In genomic region chr13:48037346-48038173, GRCh38 we compare ENCODE assay signal across 1 cellular context.
TF ChIP-seq lines count a peak whose summit lies in the region.

Gene NUDT15 (plus strand): TSS chr13:48037726. CDS start chr13:48037747, 21 bp downstream.

TF ChIP-seq in HepG2, 621 proteins besides CTCF, POLR2A, EP300 and RAD21 (continued from another document and continues in another):
- TF ChIP-seq ZNF567 (CRISPR knock-in tag; IDR thresholded peaks at IDR 0.05; ENCODE audit: borderline replicate concordance) (no peak; the same call in 1 of the 2 replicates), ZNF709 (CRISPR knock-in tag; IDR thresholded peaks at IDR 0.05) (peak; percentile 65; the same call in 1 of the 2 replicates), NFE2L2 (IDR thresholded peaks at IDR 0.05; ENCODE audit: low read length) (no peak), ZNF7 (CRISPR knock-in tag; IDR thresholded peaks at IDR 0.05) (0 out of 2 replicates have a peak, but pooled peaks have one; percentile 23), FOXP4 (CRISPR knock-in tag; IDR thresholded peaks at IDR 0.05) (0 out of 2 replicates have a peak, but pooled peaks have one; percentile 7), RCOR2 (CRISPR knock-in tag; IDR thresholded peaks at IDR 0.05) (no peak), AHR (CRISPR knock-in tag; IDR thresholded peaks at IDR 0.05) (peak; percentile 95; the same call in 1 of the 2 replicates), CEBPG (CRISPR knock-in tag; IDR thresholded peaks at IDR 0.05) (peak; percentile 38; the same call in 1 of the 2 replicates), TCF7L2 (IDR thresholded peaks at IDR 0.05; ENCODE audit: low read depth, low read length) (no peak), JDP2 (CRISPR knock-in tag; IDR thresholded peaks at IDR 0.05; ENCODE audit: borderline replicate concordance) (peak; percentile 46; the same call in 1 of the 2 replicates), ZNF274 (CRISPR knock-in tag; IDR thresholded peaks at IDR 0.05) (peak; percentile 98), TFAP4 (IDR thresholded peaks at IDR 0.05; ENCODE audit: borderline replicate concordance, low read depth) (peak; percentile 98), ZFP62 (CRISPR knock-in tag; IDR thresholded peaks at IDR 0.05) (no peak), SRF (IDR thresholded peaks at IDR 0.05; ENCODE audit: low read depth, low read length) (no peak), ZBTB21 (CRISPR knock-in tag; IDR thresholded peaks at IDR 0.05) (peak; percentile 66; the same call in 1 of the 2 replicates), ZBTB7B (CRISPR knock-in tag; IDR thresholded peaks at IDR 0.05) (peak; percentile 74), CCDC6 (CRISPR knock-in tag; IDR thresholded peaks at IDR 0.05) (peak; percentile 99), FLYWCH1 (CRISPR knock-in tag; IDR thresholded peaks at IDR 0.05) (peak; percentile 94), ARHGAP35 (CRISPR knock-in tag; IDR thresholded peaks at IDR 0.05; ENCODE audit: borderline replicate concordance) (peak; percentile 83; the same call in 1 of the 2 replicates), SMYD3 (CRISPR knock-in tag; IDR thresholded peaks at IDR 0.05) (peak; percentile 89), ZC3H4 (CRISPR knock-in tag; IDR thresholded peaks at IDR 0.05; ENCODE audit: borderline replicate concordance) (no peak), ZBTB43 (CRISPR knock-in tag; conservative IDR thresholded peaks at IDR 0.05) (peak; percentile 57; the same call in 1 of the 2 replicates), ZNF776 (CRISPR knock-in tag; IDR thresholded peaks at IDR 0.05) (peak; percentile 95; the same call in 1 of the 2 replicates), KAT7 (CRISPR knock-in tag; IDR thresholded peaks at IDR 0.05; ENCODE audit: borderline replicate concordance) (peak; percentile 61; the same call in 1 of the 2 replicates), ELF1 (CRISPR knock-in tag; IDR thresholded peaks at IDR 0.05) (peak; percentile 88), MEF2D (CRISPR knock-in tag; IDR thresholded peaks at IDR 0.05) (no peak), SKI (IDR thresholded peaks at IDR 0.05; ENCODE audit: partially characterized antibody) (peak; percentile 44), ZNF574 (CRISPR knock-in tag; IDR thresholded peaks at IDR 0.05) (peak; percentile 97), ZNF24 (IDR thresholded peaks at IDR 0.05) (no peak), CREB1 (IDR thresholded peaks at IDR 0.05) (peak; percentile 91), CREB1 (CRISPR knock-in tag; IDR thresholded peaks at IDR 0.05) (peak; percentile 94), BHLHE40 (IDR thresholded peaks at IDR 0.05; ENCODE audit: low read length) (peak; percentile 41), ZFP37 (CRISPR knock-in tag; IDR thresholded peaks at IDR 0.05; ENCODE audit: borderline replicate concordance) (peak; percentile 60; the same call in 1 of the 2 replicates), HNRNPLL (IDR thresholded peaks at IDR 0.05; ENCODE audit: low read depth, low read length, poor library complexity, severe bottlenecking) (peak; percentile 94), RBM22 (optimal IDR thresholded peaks at IDR 0.05; ENCODE audit: low read length) (peak; percentile 80), SMARCE1 (IDR thresholded peaks at IDR 0.05; ENCODE audit: borderline replicate concordance) (no peak), CENPX (CRISPR knock-in tag; IDR thresholded peaks at IDR 0.05) (no peak), GFI1 (CRISPR knock-in tag; IDR thresholded peaks at IDR 0.05; ENCODE audit: borderline replicate concordance) (peak; percentile 87), ZNF841 (CRISPR knock-in tag; IDR thresholded peaks at IDR 0.05; ENCODE audit: borderline replicate concordance) (no peak), NKX3-1 (CRISPR knock-in tag; IDR thresholded peaks at IDR 0.05) (no peak; the same call in none of the 2 replicates), RBAK (CRISPR knock-in tag; IDR thresholded peaks at IDR 0.05) (no peak; the same call in 1 of the 2 replicates), ZNF710 (CRISPR knock-in tag; IDR thresholded peaks at IDR 0.05; ENCODE audit: borderline replicate concordance) (peak; percentile 25; the same call in 1 of the 2 replicates), HMG20A (CRISPR knock-in tag; IDR thresholded peaks at IDR 0.05; ENCODE audit: borderline replicate concordance) (no peak)
- TF ChIP-seq, protein P1, sequence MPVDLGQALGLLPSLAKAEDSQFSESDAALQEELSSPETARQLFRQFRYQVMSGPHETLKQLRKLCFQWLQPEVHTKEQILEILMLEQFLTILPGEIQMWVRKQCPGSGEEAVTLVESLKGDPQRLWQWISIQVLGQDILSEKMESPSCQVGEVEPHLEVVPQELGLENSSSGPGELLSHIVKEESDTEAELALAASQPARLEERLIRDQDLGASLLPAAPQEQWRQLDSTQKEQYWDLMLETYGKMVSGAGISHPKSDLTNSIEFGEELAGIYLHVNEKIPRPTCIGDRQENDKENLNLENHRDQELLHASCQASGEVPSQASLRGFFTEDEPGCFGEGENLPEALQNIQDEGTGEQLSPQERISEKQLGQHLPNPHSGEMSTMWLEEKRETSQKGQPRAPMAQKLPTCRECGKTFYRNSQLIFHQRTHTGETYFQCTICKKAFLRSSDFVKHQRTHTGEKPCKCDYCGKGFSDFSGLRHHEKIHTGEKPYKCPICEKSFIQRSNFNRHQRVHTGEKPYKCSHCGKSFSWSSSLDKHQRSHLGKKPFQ (CRISPR knock-in tag; IDR thresholded peaks at IDR 0.05; ENCODE audit: insufficient replicate concordance): peak; percentile 92
- TF ChIP-seq, protein P2, sequence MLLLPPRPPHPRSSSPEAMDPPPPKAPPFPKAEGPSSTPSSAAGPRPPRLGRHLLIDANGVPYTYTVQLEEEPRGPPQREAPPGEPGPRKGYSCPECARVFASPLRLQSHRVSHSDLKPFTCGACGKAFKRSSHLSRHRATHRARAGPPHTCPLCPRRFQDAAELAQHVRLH (CRISPR knock-in tag; IDR thresholded peaks at IDR 0.05; ENCODE audit: borderline replicate concordance, low read depth): peak; percentile 87; the same call in 1 of the 2 replicates
- TF ChIP-seq, protein P3, sequence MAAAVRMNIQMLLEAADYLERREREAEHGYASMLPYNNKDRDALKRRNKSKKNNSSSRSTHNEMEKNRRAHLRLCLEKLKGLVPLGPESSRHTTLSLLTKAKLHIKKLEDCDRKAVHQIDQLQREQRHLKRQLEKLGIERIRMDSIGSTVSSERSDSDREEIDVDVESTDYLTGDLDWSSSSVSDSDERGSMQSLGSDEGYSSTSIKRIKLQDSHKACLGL (CRISPR knock-in tag; IDR thresholded peaks at IDR 0.05): peak; percentile 95
- TF ChIP-seq, protein P4, sequence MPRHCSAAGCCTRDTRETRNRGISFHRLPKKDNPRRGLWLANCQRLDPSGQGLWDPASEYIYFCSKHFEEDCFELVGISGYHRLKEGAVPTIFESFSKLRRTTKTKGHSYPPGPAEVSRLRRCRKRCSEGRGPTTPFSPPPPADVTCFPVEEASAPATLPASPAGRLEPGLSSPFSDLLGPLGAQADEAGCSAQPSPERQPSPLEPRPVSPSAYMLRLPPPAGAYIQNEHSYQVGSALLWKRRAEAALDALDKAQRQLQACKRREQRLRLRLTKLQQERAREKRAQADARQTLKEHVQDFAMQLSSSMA (CRISPR knock-in tag; IDR thresholded peaks at IDR 0.05): peak; percentile 88; the same call in 1 of the 2 replicates
- TF ChIP-seq, protein P5, sequence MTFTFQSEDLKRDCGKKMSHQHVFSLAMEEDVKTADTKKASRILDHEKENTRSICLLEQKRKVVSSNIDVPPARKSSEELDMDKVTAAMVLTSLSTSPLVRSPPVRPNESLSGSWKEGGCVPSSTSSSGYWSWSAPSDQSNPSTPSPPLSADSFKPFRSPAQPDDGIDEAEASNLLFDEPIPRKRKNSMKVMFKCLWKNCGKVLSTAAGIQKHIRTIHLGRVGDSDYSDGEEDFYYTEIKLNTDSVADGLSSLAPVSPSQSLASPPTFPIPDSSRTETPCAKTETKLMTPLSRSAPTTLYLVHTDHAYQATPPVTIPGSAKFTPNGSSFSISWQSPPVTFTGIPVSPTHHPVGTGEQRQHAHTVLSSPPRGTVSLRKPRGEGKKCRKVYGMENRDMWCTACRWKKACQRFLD (CRISPR knock-in tag; IDR thresholded peaks at IDR 0.05; ENCODE audit: borderline replicate concordance): peak; percentile 88; the same call in 1 of the 2 replicates
- TF ChIP-seq, protein P6, sequence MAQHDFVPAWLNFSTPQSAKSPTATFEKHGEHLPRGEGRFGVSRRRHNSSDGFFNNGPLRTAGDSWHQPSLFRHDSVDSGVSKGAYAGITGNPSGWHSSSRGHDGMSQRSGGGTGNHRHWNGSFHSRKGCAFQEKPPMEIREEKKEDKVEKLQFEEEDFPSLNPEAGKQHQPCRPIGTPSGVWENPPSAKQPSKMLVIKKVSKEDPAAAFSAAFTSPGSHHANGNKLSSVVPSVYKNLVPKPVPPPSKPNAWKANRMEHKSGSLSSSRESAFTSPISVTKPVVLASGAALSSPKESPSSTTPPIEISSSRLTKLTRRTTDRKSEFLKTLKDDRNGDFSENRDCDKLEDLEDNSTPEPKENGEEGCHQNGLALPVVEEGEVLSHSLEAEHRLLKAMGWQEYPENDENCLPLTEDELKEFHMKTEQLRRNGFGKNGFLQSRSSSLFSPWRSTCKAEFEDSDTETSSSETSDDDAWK (CRISPR knock-in tag; IDR thresholded peaks at IDR 0.05): no peak
- TF ChIP-seq, protein P7, sequence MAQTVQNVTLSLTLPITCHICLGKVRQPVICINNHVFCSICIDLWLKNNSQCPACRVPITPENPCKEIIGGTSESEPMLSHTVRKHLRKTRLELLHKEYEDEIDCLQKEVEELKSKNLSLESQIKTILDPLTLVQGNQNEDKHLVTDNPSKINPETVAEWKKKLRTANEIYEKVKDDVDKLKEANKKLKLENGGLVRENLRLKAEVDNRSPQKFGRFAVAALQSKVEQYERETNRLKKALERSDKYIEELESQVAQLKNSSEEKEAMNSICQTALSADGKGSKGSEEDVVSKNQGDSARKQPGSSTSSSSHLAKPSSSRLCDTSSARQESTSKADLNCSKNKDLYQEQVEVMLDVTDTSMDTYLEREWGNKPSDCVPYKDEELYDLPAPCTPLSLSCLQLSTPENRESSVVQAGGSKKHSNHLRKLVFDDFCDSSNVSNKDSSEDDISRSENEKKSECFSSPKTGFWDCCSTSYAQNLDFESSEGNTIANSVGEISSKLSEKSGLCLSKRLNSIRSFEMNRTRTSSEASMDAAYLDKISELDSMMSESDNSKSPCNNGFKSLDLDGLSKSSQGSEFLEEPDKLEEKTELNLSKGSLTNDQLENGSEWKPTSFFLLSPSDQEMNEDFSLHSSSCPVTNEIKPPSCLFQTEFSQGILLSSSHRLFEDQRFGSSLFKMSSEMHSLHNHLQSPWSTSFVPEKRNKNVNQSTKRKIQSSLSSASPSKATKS (CRISPR knock-in tag; IDR thresholded peaks at IDR 0.05): no peak
